Comparison of ENCODE assay signal across 30 cellular contexts in the genomic region with DNA sequence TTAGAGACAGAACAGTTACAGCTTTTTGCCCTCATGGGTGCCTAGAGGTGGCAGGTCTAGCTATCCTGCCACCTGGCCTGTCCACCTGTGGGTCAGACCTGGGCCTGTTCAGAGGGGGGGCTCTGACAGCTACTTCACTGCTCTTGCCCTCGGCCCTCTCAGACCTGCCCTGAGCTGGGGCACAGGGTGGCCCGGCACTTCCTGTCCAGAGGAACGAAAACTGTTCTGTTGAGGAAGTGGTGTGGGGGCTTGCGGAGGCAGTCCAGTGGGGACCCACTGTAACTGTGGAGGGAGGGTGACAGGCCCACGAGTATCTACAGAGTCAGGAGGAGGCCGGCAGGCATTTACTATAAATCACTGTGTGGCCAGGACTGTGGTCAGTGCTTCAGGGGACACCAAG. TPM values are rescaled to one million over a fixed set of nuclear protein-coding genes. Genes with fewer than 3 reads are reported as not detected.
"Had no signal": no experiment of that assay in that cellular context is flagged by ENCODE, and none has a peak within 500 bp of the region (broad histone marks: within the 10 kb centered on the region; RNA-seq: fewer than 3 reads in every experiment).

No MANE protein-coding gene starts in this region.

- H3K27ac Mint-ChIP-seq: activated T-helper 1 cell treated with anti-CD3 and anti-CD28 coated beads, Interleukin-12 subunit alpha, Interleukin-12 subunit beta, Interleukin-2, Interleukin-4 antibody, amounts not matched to agents 30 ng/mL and 10 ng/mL and 1 ng/mL, durations not matched to agents 14 hours and 24 hours and 36 hours; immature natural killer cell; nephron; progenitor cell of endocrine pancreas; stimulated activated naive CD8-positive, alpha-beta T cell treated with anti-CD3 and anti-CD28 coated beads, Interleukin-15, Interleukin-2, amounts not matched to agents 100 ng/mL and 50 ng/mL, for 24 hours; T-helper 1 cell treated with Interleukin-12 subunit alpha and Interleukin-12 subunit beta and Interleukin-4 antibody, amounts not matched to agents 30 μg/mL and 1 μg/mL, for 36 hours; type B pancreatic cell had no signal

- H3K9me3 Mint-ChIP-seq: activated T-helper 1 cell treated with anti-CD3 and anti-CD28 coated beads, Interleukin-12 subunit alpha, Interleukin-12 subunit beta, Interleukin-2, Interleukin-4 antibody, amounts not matched to agents 30 ng/mL and 10 ng/mL and 1 ng/mL, durations not matched to agents 14 hours and 24 hours and 36 hours; immature natural killer cell; nephron; stimulated activated naive CD8-positive, alpha-beta T cell treated with anti-CD3 and anti-CD28 coated beads, Interleukin-15, Interleukin-2, amounts not matched to agents 100 ng/mL and 50 ng/mL, for 24 hours; T-helper 1 cell treated with Interleukin-12 subunit alpha and Interleukin-12 subunit beta and Interleukin-4 antibody, amounts not matched to agents 30 μg/mL and 1 μg/mL, for 36 hours; type B pancreatic cell had no signal

- H3K4me3 Mint-ChIP-seq: activated T-helper 1 cell treated with anti-CD3 and anti-CD28 coated beads, Interleukin-12 subunit alpha, Interleukin-12 subunit beta, Interleukin-2, Interleukin-4 antibody, amounts not matched to agents 30 ng/mL and 10 ng/mL and 1 ng/mL, durations not matched to agents 14 hours and 24 hours and 36 hours; immature natural killer cell; nephron; stimulated activated naive CD8-positive, alpha-beta T cell treated with anti-CD3 and anti-CD28 coated beads, Interleukin-15, Interleukin-2, amounts not matched to agents 100 ng/mL and 50 ng/mL, for 24 hours; T-helper 1 cell treated with Interleukin-12 subunit alpha and Interleukin-12 subunit beta and Interleukin-4 antibody, amounts not matched to agents 30 μg/mL and 1 μg/mL, for 36 hours; type B pancreatic cell had no signal

- H3K4me1 Mint-ChIP-seq: immature natural killer cell, nephron had no signal

- H3K36me3 Mint-ChIP-seq: immature natural killer cell, type B pancreatic cell had no signal

- H3K27me3 Mint-ChIP-seq: progenitor cell of endocrine pancreas; stimulated activated naive CD8-positive, alpha-beta T cell treated with anti-CD3 and anti-CD28 coated beads, Interleukin-15, Interleukin-2, amounts not matched to agents 100 ng/mL and 50 ng/mL, for 24 hours had no signal

- ATAC-seq: activated CD4-positive, CD25-positive, alpha-beta regulatory T cell treated with anti-CD3 and anti-CD28 coated beads, Interleukin-2, amount 50 U/mL, for 24 hours; foreskin keratinocyte; left lung; sciatic nerve had no signal

- DNase-seq: activated CD4-positive, alpha-beta T cell treated with anti-CD3 and anti-CD28 coated beads for 48 hours; activated CD4-positive, alpha-beta T cell treated with anti-CD3 and anti-CD28 coated beads, Interleukin-2, amount 50 U/mL, for 48 hours; activated CD8-positive, alpha-beta memory T cell treated with anti-CD3 and anti-CD28 coated beads, Interleukin-2, amount 50 U/mL, for 4 hours; activated effector memory CD4-positive, alpha-beta T cell treated with anti-CD3 and anti-CD28 coated beads, Interleukin-2, amount 50 U/mL, for 16 hours; activated naive CD4-positive, alpha-beta T cell treated with anti-CD3 and anti-CD28 coated beads, Interleukin-2, amount 50 U/mL, for 16 hours; activated T-cell treated with anti-CD3 and anti-CD28 coated beads, Interleukin-2, amount 50 U/mL, for 1 hour; amniotic stem cell; caudate nucleus; cortex of kidney; foreskin keratinocyte; heart left ventricle; hypothalamus; immature natural killer cell; mesendoderm; ovary; retina; small intestine; stimulated activated CD4-positive, alpha-beta T cell treated with anti-CD3 and anti-CD28 coated beads, Interleukin-15, amount 100 ng/mL, for 24 hours; SW 1271; T-helper 9 cell had no signal

RNA-seq across cellular contexts. Expression of a gene that starts 50.8 kb away (rescaled TPM):
- total RNA-seq: mononuclear cell, sciatic nerve had no signal
